In the genomic region with DNA sequence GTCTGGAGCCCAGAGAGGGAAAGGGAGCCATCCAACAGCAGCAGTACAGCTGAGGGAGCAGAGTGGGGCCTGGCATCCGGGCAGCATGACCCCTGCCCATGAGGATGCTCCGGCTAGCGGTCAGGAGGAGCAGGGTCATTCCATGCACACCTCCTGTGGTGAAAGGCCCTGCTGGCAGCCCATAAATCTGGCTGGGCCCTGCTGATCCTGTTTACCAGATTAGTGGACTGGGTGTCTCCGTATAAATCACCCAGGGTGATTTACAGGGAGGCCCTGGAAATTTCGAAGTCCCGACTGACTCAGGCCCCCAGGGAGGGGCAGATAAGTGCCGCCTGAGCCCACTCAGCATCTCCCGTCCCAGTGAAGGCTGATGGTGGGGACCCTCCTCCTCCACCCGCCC, we compare ENCODE assay signal across 25 cellular contexts.
"Had no signal": no experiment of that assay in that cellular context is flagged by ENCODE, and none has a peak within 500 bp of the region (broad histone marks: within the 10 kb centered on the region; RNA-seq: fewer than 3 reads in every experiment).

No MANE protein-coding gene starts in this region.

- FAIRE-seq: RCC 7860, TTC549 had no signal

- H3K27ac ChIP-seq: VCaP had no signal

- ATAC-seq: activated CD8-positive, alpha-beta T cell treated with anti-CD3 and anti-CD28 coated beads for 36 hours; activated T-cell treated with anti-CD3 and anti-CD28 coated beads, Interleukin-2, amount 50 U/mL, for 72 hours; T-cell had no signal

- DNase-seq: activated CD4-positive, alpha-beta T cell treated with anti-CD3 and anti-CD28 coated beads for 4 hours; activated CD8-positive, alpha-beta memory T cell treated with anti-CD3 and anti-CD28 coated beads, Interleukin-2, amount 50 U/mL, for 4 hours; activated CD8-positive, alpha-beta T cell treated with anti-CD3 and anti-CD28 coated beads for 36 hours; activated gamma-delta T cell treated with Interleukin-2 at 50 U/mL for 16 hours; activated naive CD4-positive, alpha-beta T cell treated with anti-CD3 and anti-CD28 coated beads, Interleukin-2, amount 10 ng/mL, durations not matched to agents 7 days and 5 days; activated naive CD8-positive, alpha-beta T cell treated with anti-CD3 and anti-CD28 coated beads for 36 hours; activated T-cell treated with anti-CD3 and anti-CD28 coated beads, Interleukin-2, amount 50 U/mL, for 72 hours; anterior cingulate cortex; cerebellar nuclear complex; Karpas-422; MM.1S; NCI-H1105; NCI-H1436; NCI-H187; NCI-H2081; NCI-H446; NCI-H524; NCI-H748 treated with DMSO at 0.1 percent for 48 hours; SHP77 treated with DMSO at 0.1 percent for 48 hours; T-cell; T-helper 2 cell; T1000 had no signal
